Comparison of ENCODE assay signal across 9 cellular contexts in the genomic region with DNA sequence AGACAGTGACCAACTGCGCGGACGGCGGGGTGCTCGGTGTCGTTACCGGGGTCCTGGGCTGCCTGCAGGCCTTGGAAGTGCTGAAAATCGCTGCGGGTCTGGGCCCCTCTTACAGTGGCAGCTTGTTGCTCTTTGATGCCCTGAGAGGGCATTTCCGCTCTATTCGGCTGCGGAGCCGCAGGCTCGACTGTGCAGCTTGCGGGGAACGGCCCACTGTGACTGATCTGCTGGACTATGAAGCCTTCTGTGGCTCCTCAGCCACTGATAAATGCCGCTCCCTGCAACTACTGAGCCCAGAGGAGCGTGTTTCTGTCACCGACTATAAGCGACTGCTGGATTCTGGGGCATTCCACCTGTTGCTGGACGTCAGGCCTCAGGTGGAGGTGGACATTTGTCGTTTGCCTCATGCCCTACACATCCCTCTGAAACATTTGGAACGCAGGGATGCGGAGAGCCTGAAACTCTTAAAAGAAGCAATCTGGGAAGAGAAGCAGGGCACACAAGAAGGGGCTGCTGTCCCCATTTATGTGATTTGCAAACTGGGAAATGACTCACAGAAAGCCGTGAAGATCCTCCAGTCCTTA. TPM values are rescaled to one million over a fixed set of nuclear protein-coding genes. Genes with fewer than 3 reads are reported as not detected.
A peak's percentile ranks its signal among the peaks of the same experiment; 100 is the strongest.
DNase-seq lines count a peak whose midpoint lies in the region; ATAC-seq, FAIRE-seq and TF ChIP-seq lines count a peak whose summit lies in the region.
"Had no signal": no experiment of that assay in that cellular context is flagged by ENCODE, and none has a peak within 500 bp of the region (broad histone marks: within the 10 kb centered on the region; RNA-seq: fewer than 3 reads in every experiment).

No MANE protein-coding gene starts in this region.

- no peak for TF ChIP-seq POLR2A in breast epithelium (IDR thresholded peaks at IDR 0.05)

- ATAC-seq in heart right ventricle (peak in 1 of 8 donors; percentile 55), Right ventricle myocardium inferior (no peak), GM19328 (IDR thresholded peaks at IDR 0.05; ENCODE audit: unreplicated experiment) (no peak)

- H3K4me3 ChIP-seq in heart right ventricle (peak overlapping the region; percentile 77 to 100 (median 90)), breast epithelium (peak overlapping the region; percentile 59 to 95 (median 92)), mesodermal cell (ENCODE audit: extremely low read depth, insufficient read depth, low read length, poor library complexity, severe bottlenecking) (peak overlapping the region; percentile 99)

- WGBS in heart right ventricle, 2 donors = 48 to 59% methylated on average over 25 of the region's 25 CpGs
- WGBS in mesodermal cell (ENCODE audit: insufficient coverage in 2 of 2), 2 experiments = 71 to 79% methylated on average over 24 of the region's 25 CpGs

- intact Hi-C loops in heart right ventricle (cut with DNase I) = loop anchor here in 2 of 10 donors (2.0 to 5.0 kb wide), 3 partner anchors 29 to 167 kb away; partner anchors contain the start of genes ADNP (in 1 of the 2) and BCAS4 (in 1 of the 2)
- intact Hi-C loops in Right ventricle myocardium inferior (cut with DNase I) = loop anchor here (2.0 kb wide), 1 partner anchor 29 kb away; the partner anchor contains the start of gene ADNP
- intact Hi-C loops in breast epithelium (cut with DNase I; ENCODE audit: low total_unique reads) = no loop called here

- peaks cover 0 to 30% (median 0%) of the 10 kb centered on the region in 9 donors for H3K36me3 ChIP-seq in heart right ventricle
- no peaks in the 10 kb centered on the region for H3K36me3 ChIP-seq in breast epithelium
- peaks cover 33% of the 10 kb centered on the region for H3K36me3 ChIP-seq in mesodermal cell (ENCODE audit: control insufficient read depth, insufficient read depth, low read length)

- H3K4me1 ChIP-seq in heart right ventricle (peaks cover 9 to 57% (median 45%) of the 10 kb centered on the region in 9 donors), breast epithelium (peaks cover 0 to 23% of the 10 kb centered on the region in 2 donors), mesodermal cell (ENCODE audit: control insufficient read depth, insufficient read depth, low read length, poor library complexity, severe bottlenecking) (peaks cover 9% of the 10 kb centered on the region)

- H3K27me3 ChIP-seq in heart right ventricle (no peaks in the 10 kb centered on the region), breast epithelium (no peaks in the 10 kb centered on the region)

- H3K27ac ChIP-seq in heart right ventricle (peak overlapping the region in 4 of 10 donors; percentile 91 to 94 (median 93)), breast epithelium (peak overlapping the region in 1 of 2 donors; percentile 94), mesodermal cell (ENCODE audit: low read depth, low read length, severe bottlenecking) (peak overlapping the region; percentile 95)

- H3K9me3 ChIP-seq in heart right ventricle = peaks cover 0 to 3% (median 0%) of the 10 kb centered on the region in 11 donors
- no peaks in the 10 kb centered on the region for H3K9me3 ChIP-seq in breast epithelium
- H3K9me3 ChIP-seq in mesodermal cell (ENCODE audit: control insufficient read depth, low read length) = no peaks in the 10 kb centered on the region

- DNase-seq in heart right ventricle (no peak), Right ventricle myocardium inferior (ENCODE audit: missing footprints) (no peak), breast epithelium (ENCODE audit: low spot score in 2 of 2) (no peak), urothelium cell line (ENCODE audit: low spot score) (peak; percentile 40), NCI-H146 (lab: John Stamatoyannopoulos, UW) (no peak), NK-92 (lab: John Stamatoyannopoulos, UW; ENCODE audit: unreplicated experiment) (no peak)
- DNase-seq: activated gamma-delta T cell treated with Interleukin-2 at 50 U/mL for 16 hours had no signal

- TF ChIP-seq CTCF in heart right ventricle (IDR thresholded peaks at IDR 0.05) (no peak), breast epithelium (IDR thresholded peaks at IDR 0.05) (no peak)

- no peak for FAIRE-seq in urothelium cell line (lab: Jason Lieb, UNC)

RNA-seq across cellular contexts. Expression of gene MOCS3, which starts 1.0 kb away (rescaled TPM):
- total RNA-seq in heart right ventricle (1 to 10 TPM; 2.3 to 3.2 (median 2.6) TPM), Right ventricle myocardium inferior (2.3 TPM), breast epithelium (1 to 10 TPM; 4.5 to 6.4 (median 4.9) TPM)
- polyA plus RNA-seq in heart right ventricle = 1 to 10 TPM in 1 of 2 donors, under 1 TPM in 1; 0.95 to 1.7 TPM
- 4.0 TPM for polyA plus RNA-seq in mesodermal cell (2013, experiment 1 of 2)
- 3.6 TPM for polyA plus RNA-seq in mesodermal cell (2013, experiment 2 of 2)

RNA-seq across cellular contexts. Expression of gene DPM1, which starts 1.3 kb away (rescaled TPM):
- total RNA-seq in heart right ventricle (10 to 100 TPM; 35.4 to 52.8 (median 49.9) TPM), Right ventricle myocardium inferior (35.5 TPM), breast epithelium (10 to 100 TPM; 43.4 to 61.2 (median 53.4) TPM)
- 10 to 100 TPM; 29.4 to 44.6 TPM for polyA plus RNA-seq in heart right ventricle
- polyA plus RNA-seq in mesodermal cell (2013, experiment 1 of 2) = 68.8 TPM
- 75.2 TPM for polyA plus RNA-seq in mesodermal cell (2013, experiment 2 of 2)

RNA-seq across cellular contexts. Expression of gene ADNP, which starts 28.4 kb away (rescaled TPM):
- total RNA-seq in heart right ventricle (10 to 100 TPM; 30.9 to 46.1 (median 38.6) TPM), Right ventricle myocardium inferior (30.3 TPM), breast epithelium (10 to 100 TPM; 51.7 to 70.2 (median 60.0) TPM)
- 10 to 100 TPM; 14.6 to 27.8 TPM for polyA plus RNA-seq in heart right ventricle
- polyA plus RNA-seq in mesodermal cell (2013, experiment 1 of 2) = 67.4 TPM
- polyA plus RNA-seq in mesodermal cell (2013, experiment 2 of 2) = 74.6 TPM
